ENCODE assay signal across 1 cellular context in the genomic region with DNA sequence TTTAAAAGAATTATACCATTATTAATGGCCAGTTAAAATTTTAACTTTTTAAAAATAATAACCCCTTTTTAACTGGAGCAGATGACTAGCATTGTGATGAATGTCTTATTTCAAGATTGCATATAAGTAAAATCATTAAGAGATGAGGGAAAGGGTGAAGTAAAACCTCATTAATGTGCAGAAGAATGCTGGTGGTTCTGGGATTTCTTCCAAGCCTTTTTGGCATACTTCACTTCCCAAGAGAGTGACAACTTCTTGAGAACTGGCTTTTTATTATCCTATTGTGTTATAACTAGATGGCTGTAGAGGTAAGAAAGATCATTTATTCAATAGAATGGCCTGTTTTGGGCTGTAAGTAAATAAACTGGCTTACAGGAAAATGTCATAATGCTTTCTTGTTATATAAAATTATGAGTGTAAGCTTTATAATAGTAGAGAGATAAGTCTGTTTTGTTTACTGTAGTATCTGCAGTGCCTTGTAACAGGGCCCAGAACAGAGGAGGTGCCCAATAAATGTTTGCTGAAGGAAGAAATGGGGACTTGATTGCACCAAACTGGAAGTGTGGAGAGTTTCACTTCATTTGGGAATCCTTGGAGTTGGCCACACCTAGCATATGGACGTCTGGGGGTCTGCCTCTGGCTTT.
TF ChIP-seq lines count a peak whose summit lies in the region.

No MANE protein-coding gene starts in this region.

TF ChIP-seq in HepG2, 621 proteins besides CTCF, POLR2A, EP300 and RAD21 (continued from another document):
- TF ChIP-seq, protein P1, sequence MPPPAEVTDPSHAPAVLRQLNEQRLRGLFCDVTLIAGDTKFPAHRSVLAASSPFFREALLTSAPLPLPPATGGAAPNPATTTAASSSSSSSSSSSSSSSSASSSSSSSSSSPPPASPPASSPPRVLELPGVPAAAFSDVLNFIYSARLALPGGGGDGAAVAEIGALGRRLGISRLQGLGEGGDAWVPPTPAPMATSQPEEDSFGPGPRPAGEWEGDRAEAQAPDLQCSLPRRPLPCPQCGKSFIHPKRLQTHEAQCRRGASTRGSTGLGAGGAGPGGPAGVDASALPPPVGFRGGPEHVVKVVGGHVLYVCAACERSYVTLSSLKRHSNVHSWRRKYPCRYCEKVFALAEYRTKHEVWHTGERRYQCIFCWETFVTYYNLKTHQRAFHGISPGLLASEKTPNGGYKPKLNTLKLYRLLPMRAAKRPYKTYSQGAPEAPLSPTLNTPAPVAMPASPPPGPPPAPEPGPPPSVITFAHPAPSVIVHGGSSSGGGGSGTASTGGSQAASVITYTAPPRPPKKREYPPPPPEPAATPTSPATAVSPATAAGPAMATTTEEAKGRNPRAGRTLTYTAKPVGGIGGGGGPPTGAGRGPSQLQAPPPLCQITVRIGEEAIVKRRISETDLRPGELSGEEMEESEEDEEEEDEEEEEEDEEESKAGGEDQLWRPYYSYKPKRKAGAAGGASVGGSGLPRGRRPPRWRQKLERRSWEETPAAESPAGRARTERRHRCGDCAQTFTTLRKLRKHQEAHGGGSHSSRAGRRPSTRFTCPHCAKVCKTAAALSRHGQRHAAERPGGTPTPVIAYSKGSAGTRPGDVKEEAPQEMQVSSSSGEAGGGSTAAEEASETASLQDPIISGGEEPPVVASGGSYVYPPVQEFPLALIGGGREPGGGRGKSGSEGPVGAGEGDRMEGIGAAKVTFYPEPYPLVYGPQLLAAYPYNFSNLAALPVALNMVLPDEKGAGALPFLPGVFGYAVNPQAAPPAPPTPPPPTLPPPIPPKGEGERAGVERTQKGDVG (CRISPR knock-in tag; IDR thresholded peaks at IDR 0.05; ENCODE audit: borderline replicate concordance) = no peak
- TF ChIP-seq ZSCAN21 (CRISPR knock-in tag; IDR thresholded peaks at IDR 0.05; ENCODE audit: borderline replicate concordance) (no peak), KLF12 (CRISPR knock-in tag; IDR thresholded peaks at IDR 0.05; ENCODE audit: borderline replicate concordance) (no peak), SIN3B (IDR thresholded peaks at IDR 0.05; ENCODE audit: low read length) (no peak), KLF13 (CRISPR knock-in tag; IDR thresholded peaks at IDR 0.05) (no peak)
- TF ChIP-seq, protein P2, sequence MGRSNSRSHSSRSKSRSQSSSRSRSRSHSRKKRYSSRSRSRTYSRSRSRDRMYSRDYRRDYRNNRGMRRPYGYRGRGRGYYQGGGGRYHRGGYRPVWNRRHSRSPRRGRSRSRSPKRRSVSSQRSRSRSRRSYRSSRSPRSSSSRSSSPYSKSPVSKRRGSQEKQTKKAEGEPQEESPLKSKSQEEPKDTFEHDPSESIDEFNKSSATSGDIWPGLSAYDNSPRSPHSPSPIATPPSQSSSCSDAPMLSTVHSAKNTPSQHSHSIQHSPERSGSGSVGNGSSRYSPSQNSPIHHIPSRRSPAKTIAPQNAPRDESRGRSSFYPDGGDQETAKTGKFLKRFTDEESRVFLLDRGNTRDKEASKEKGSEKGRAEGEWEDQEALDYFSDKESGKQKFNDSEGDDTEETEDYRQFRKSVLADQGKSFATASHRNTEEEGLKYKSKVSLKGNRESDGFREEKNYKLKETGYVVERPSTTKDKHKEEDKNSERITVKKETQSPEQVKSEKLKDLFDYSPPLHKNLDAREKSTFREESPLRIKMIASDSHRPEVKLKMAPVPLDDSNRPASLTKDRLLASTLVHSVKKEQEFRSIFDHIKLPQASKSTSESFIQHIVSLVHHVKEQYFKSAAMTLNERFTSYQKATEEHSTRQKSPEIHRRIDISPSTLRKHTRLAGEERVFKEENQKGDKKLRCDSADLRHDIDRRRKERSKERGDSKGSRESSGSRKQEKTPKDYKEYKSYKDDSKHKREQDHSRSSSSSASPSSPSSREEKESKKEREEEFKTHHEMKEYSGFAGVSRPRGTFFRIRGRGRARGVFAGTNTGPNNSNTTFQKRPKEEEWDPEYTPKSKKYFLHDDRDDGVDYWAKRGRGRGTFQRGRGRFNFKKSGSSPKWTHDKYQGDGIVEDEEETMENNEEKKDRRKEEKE (IDR thresholded peaks at IDR 0.05) = no peak
- TF ChIP-seq, protein P3, sequence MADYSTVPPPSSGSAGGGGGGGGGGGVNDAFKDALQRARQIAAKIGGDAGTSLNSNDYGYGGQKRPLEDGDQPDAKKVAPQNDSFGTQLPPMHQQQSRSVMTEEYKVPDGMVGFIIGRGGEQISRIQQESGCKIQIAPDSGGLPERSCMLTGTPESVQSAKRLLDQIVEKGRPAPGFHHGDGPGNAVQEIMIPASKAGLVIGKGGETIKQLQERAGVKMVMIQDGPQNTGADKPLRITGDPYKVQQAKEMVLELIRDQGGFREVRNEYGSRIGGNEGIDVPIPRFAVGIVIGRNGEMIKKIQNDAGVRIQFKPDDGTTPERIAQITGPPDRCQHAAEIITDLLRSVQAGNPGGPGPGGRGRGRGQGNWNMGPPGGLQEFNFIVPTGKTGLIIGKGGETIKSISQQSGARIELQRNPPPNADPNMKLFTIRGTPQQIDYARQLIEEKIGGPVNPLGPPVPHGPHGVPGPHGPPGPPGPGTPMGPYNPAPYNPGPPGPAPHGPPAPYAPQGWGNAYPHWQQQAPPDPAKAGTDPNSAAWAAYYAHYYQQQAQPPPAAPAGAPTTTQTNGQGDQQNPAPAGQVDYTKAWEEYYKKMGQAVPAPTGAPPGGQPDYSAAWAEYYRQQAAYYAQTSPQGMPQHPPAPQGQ (CRISPR knock-in tag; IDR thresholded peaks at IDR 0.05; ENCODE audit: borderline replicate concordance) = no peak
